ENCODE assay signal across 20 cellular contexts in the genomic region with DNA sequence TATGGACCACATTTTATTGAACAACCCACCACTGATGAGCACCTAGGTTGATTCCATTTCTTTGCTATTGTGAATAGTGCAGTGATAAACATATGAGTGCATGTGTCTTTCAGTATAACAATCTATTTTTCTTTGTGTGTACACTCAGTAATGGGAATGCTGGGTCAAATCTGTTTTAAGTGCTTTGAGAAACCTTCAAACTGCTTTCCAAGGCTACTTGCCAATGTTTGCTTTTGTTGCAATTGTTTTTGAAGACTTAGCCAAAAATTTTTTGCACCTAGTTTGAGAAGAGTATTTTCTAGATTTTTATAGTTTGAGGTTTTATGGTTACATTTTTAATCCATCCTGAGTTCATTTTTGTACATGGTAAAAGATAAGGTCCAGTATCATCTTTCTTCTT.
DNase-seq lines count a peak whose midpoint lies in the region; TF ChIP-seq lines count a peak whose summit lies in the region.
"Had no signal": no experiment of that assay in that cellular context is flagged by ENCODE, and none has a peak within 500 bp of the region (broad histone marks: within the 10 kb centered on the region; RNA-seq: fewer than 3 reads in every experiment).

No MANE protein-coding gene starts in this region.

- no peaks in the 10 kb centered on the region for H4K20me1 ChIP-seq in fibroblast of lung (ENCODE audit: control insufficient read depth, extremely low read depth, insufficient read depth, low read length)

- no peak overlapping the region for H2AFZ ChIP-seq in fibroblast of lung (ENCODE audit: low read length)

- H3K27ac ChIP-seq in fibroblast of lung (ENCODE audit: insufficient read depth, low read length): no peak overlapping the region
- H3K27ac ChIP-seq: C4-2B had no signal

- H3K79me2 ChIP-seq in fibroblast of lung (ENCODE audit: control insufficient read depth, insufficient read depth, low read length): no peaks in the 10 kb centered on the region

- in situ Hi-C loops in astrocyte of the cerebellum (cut with HindIII; ENCODE audit: low sequenced_read_pairs) (no loop called here), GM13976 (cut with MboI; ENCODE audit: low sequenced_read_pairs, unreplicated experiment) (no loop called here)

- no peak overlapping the region for H3K4me2 ChIP-seq in fibroblast of lung (ENCODE audit: extremely low read depth, insufficient read depth, low read length)
- H3K4me2 ChIP-seq: SK-N-SH had no signal

- TF ChIP-seq CTCF in astrocyte of the cerebellum (IDR thresholded peaks at IDR 0.05; ENCODE audit: low read depth, low read length, missing control alignments): no peak
- no peak for TF ChIP-seq CTCF in fibroblast of lung (conservative IDR thresholded peaks at IDR 0.05 in 1 of 2, IDR thresholded peaks at IDR 0.05 in 1 of 2; ENCODE audit: low read depth in 1 of 2, low read length in 2 of 2)
- TF ChIP-seq CTCF in GM13976 (IDR thresholded peaks at IDR 0.05; ENCODE audit: borderline replicate concordance, control extremely low read depth, extremely low read depth, insufficient read depth, missing control alignments): no peak

- H3K4me3 ChIP-seq in astrocyte of the cerebellum (ENCODE audit: low read depth, low read length): no peak overlapping the region
- H3K4me3 ChIP-seq in fibroblast of lung (replicated peaks in 1 of 4; ENCODE audit: control extremely low read depth in 1 of 4, insufficient read depth in 1 of 4, low read depth in 3 of 4, low read length in 4 of 4): no peak overlapping the region

- no peaks in the 10 kb centered on the region for H3K9me3 ChIP-seq in fibroblast of lung (ENCODE audit: control insufficient read depth, insufficient read depth, low read depth, low read length)
- H3K9me3 ChIP-seq: SK-N-SH had no signal

- H3K9ac ChIP-seq in fibroblast of lung (ENCODE audit: insufficient read depth, low read length): no peak overlapping the region
- H3K9ac ChIP-seq: SK-N-SH had no signal

- no peaks in the 10 kb centered on the region for H3K4me1 ChIP-seq in fibroblast of lung (ENCODE audit: control insufficient read depth, extremely low read depth, insufficient read depth, low read length)

- no peaks in the 10 kb centered on the region for H3K36me3 ChIP-seq in fibroblast of lung (ENCODE audit: control insufficient read depth, insufficient read depth, low read length)

- peak; percentile 73 for DNase-seq in DMS79 treated with DMSO at 0.1 percent for 48 hours (lab: John Stamatoyannopoulos, UW)
- DNase-seq in astrocyte of the cerebellum (ENCODE audit: low read depth): peak; percentile 48
- DNase-seq in fibroblast of lung (ENCODE audit: low read depth in 2 of 2): peak; percentile 25
- peak; percentile 4 for DNase-seq in medulla oblongata (ENCODE audit: extremely low spot score)
- no peak for DNase-seq in amniotic stem cell (lab: John Stamatoyannopoulos, UW)
- DNase-seq in T-helper 2 cell: no peak
- DNase-seq in GM13976 (ENCODE audit: low spot score): no peak
- DNase-seq: EL, GF-D8, H9, HFFc6, Karpas-422, NCI-H1417 treated with DMSO at 0.1 percent for 48 hours, NCI-H187 treated with DMSO at 0.1 percent for 48 hours, NCI-H2107, NCI-H2227 treated with DMSO at 0.1 percent for 48 hours, NCI-H510A, SIG-M5, SK-N-SH had no signal

- H3K27me3 ChIP-seq in fibroblast of lung (ENCODE audit: control insufficient read depth, insufficient read depth, low read length): no peaks in the 10 kb centered on the region

Comparison
In these comparisons a context has a peak if more than half of its experiments do, and no peak if none do; other contexts are left out.
1. DNase-seq: peak in DMS79 treated with DMSO at 0.1 percent for 48 hours (single experiment), astrocyte of the cerebellum (single experiment), fibroblast of lung (2 of 2) and medulla oblongata (single experiment); none in amniotic stem cell (single experiment), T-helper 2 cell (0 of 5) and GM13976 (single experiment).